In genomic region chr1:45516465-45516864, GRCh38 we compare ENCODE assay signal across 20 cellular contexts. TPM values are rescaled to one million over a fixed set of nuclear protein-coding genes. Genes with fewer than 3 reads are reported as not detected.
DNase-seq lines count a peak whose midpoint lies in the region; ATAC-seq, FAIRE-seq and TF ChIP-seq lines count a peak whose summit lies in the region.
"Had no signal": no experiment of that assay in that cellular context is flagged by ENCODE, and none has a peak within 500 bp of the region (broad histone marks: within the 10 kb centered on the region; RNA-seq: fewer than 3 reads in every experiment).

No MANE protein-coding gene starts in this region.

- POLR2A ChIA-PET in A549 (lab: Yijun Ruan, JAX), result interaction anchor here (1.7 kb wide), 1 partner anchor 35 kb away, joined by 5 read pairs; no protein-coding TSS in a partner anchor

- H3K4me1 ChIP-seq in A549, result peaks cover 64% of the 10 kb centered on the region

- no peak for TF ChIP-seq EP300 in A549 (IDR thresholded peaks at IDR 0.05)

- TF ChIP-seq CTCF in A549 (IDR thresholded peaks at IDR 0.05), result no peak
- no peak for TF ChIP-seq CTCF in Calu3 (IDR thresholded peaks at IDR 0.05; ENCODE audit: unreplicated experiment)
- no peak for TF ChIP-seq CTCF in glutamatergic neuron (IDR thresholded peaks at IDR 0.05; ENCODE audit: partially characterized antibody, unreplicated experiment)

- WGBS in A549 (ENCODE audit: missing lambda C conversion rate), result 38% methylated on average over 4 of the region's 4 CpGs

- ATAC-seq in A549 (no peak), HG02571 (IDR thresholded peaks at IDR 0.05; ENCODE audit: unreplicated experiment) (no peak), GM18909 (IDR thresholded peaks at IDR 0.05; ENCODE audit: poor library complexity, unreplicated experiment) (no peak)
- ATAC-seq in activated T-helper 17 cell treated with anti-CD3 and anti-CD28 coated beads, Interleukin-2, amount 50 U/mL, for 72 hours (replicated peaks), result no peak

- peaks cover 92% of the 10 kb centered on the region for H3K36me3 Mint-ChIP-seq in Calu3 (ENCODE audit: insufficient read depth, unreplicated experiment)
- peaks cover 97% of the 10 kb centered on the region for H3K36me3 Mint-ChIP-seq in activated T-helper 17 cell treated with anti-CD3 and anti-CD28 coated beads, Interleukin-2, amount 50 U/mL, for 72 hours (ENCODE audit: low read depth)
- peaks cover 4% of the 10 kb centered on the region for H3K36me3 Mint-ChIP-seq in glutamatergic neuron (ENCODE audit: unreplicated experiment)

- no peak overlapping the region for H3K27ac Mint-ChIP-seq in Calu3 (ENCODE audit: unreplicated experiment)
- peak overlapping the region; percentile 79 for H3K27ac Mint-ChIP-seq in activated T-helper 17 cell treated with anti-CD3 and anti-CD28 coated beads, Interleukin-2, amount 50 U/mL, for 72 hours
- H3K27ac Mint-ChIP-seq in glutamatergic neuron (ENCODE audit: unreplicated experiment), result peak overlapping the region; percentile 56
- H3K27ac Mint-ChIP-seq: dendritic cell treated with granulocyte-macrophage colony-stimulating factor and Interleukin-4, amounts not matched to agents 40 ng/mL and 50 ng/mL, for 4 days had no signal

- no peak for TF ChIP-seq RAD21 in A549 (conservative IDR thresholded peaks at IDR 0.05 in 1 of 2, IDR thresholded peaks at IDR 0.05 in 1 of 2)

- TF ChIP-seq POLR2A in A549 (IDR thresholded peaks at IDR 0.05; ENCODE audit: low read length), result no peak

- CTCF ChIA-PET in A549 (lab: Yijun Ruan, JAX) (interaction anchor here (0.6 to 2.8 kb wide), 4 partner anchors 9 to 530 kb away, joined by 3 to 29 read pairs (median 9); partner anchors contain the start of gene EIF2B3), Calu3 (lab: Charles Lee) (interaction anchor here (0.8 kb wide), 1 partner anchor 53 kb away, joined by 3 read pairs; no protein-coding TSS in a partner anchor)

- FAIRE-seq in A549 (lab: Jason Lieb, UNC), result no peak
- FAIRE-seq: H1, HTR-8/SVneo, keratinocyte had no signal

- H3K4me1 Mint-ChIP-seq in Calu3 (ENCODE audit: low read depth, unreplicated experiment), result peaks cover 58% of the 10 kb centered on the region
- peaks cover 19% of the 10 kb centered on the region for H3K4me1 Mint-ChIP-seq in activated T-helper 17 cell treated with anti-CD3 and anti-CD28 coated beads, Interleukin-2, amount 50 U/mL, for 72 hours
- peaks cover 39% of the 10 kb centered on the region for H3K4me1 Mint-ChIP-seq in glutamatergic neuron (ENCODE audit: low read depth, unreplicated experiment)

- intact Hi-C loops in Calu3 (cut with micrococcal nuclease; ENCODE audit: unreplicated experiment), result no loop called here

- no peaks in the 10 kb centered on the region for H3K9me3 ChIP-seq in A549
- H3K9me3 ChIP-seq: MG63, right atrium auricular region, testis had no signal

- peak overlapping the region; percentile 76 for H3K4me3 ChIP-seq in A549
- H3K4me3 ChIP-seq: MG63, right atrium auricular region, testis had no signal

- H3K9me3 Mint-ChIP-seq in Calu3 (ENCODE audit: low read depth, unreplicated experiment) (no peaks in the 10 kb centered on the region), glutamatergic neuron (ENCODE audit: unreplicated experiment) (peaks cover 16% of the 10 kb centered on the region)
- no peaks in the 10 kb centered on the region for H3K9me3 Mint-ChIP-seq in activated T-helper 17 cell treated with anti-CD3 and anti-CD28 coated beads, Interleukin-2, amount 50 U/mL, for 72 hours
- H3K9me3 Mint-ChIP-seq: dendritic cell treated with granulocyte-macrophage colony-stimulating factor and Interleukin-4, amounts not matched to agents 40 ng/mL and 50 ng/mL, for 4 days had no signal

- H3K27ac ChIP-seq in A549, result peak overlapping the region in 1 of 2 experiments; percentile 64; a peak in 3 of 6 replicates
- H3K27ac ChIP-seq: right atrium auricular region, testis had no signal

- DNase-seq in A549 (ENCODE audit: low read depth in 1 of 2, low spot score in 1 of 2) (no peak), Calu3 (no peak), glutamatergic neuron (no peak), ecto neural progenitor cell (ENCODE audit: low spot score) (no peak), AML-193 (lab: John Stamatoyannopoulos, UW) (no peak)
- DNase-seq: aorta; GF-D8; MG63; NCI-H1694 treated with DMSO at 0.1 percent for 48 hours; NCI-H345; stimulated activated CD4-positive, alpha-beta T cell treated with anti-CD3 and anti-CD28 coated beads, Interleukin-1b, Interleukin-23, amount 100 ng/mL, for 48 hours; testis had no signal

- no TSS peak for BruUV-seq in Calu3 (replicated peaks; lab: Mats Ljungman, UMichigan)

- H3K27me3 Mint-ChIP-seq in Calu3 (ENCODE audit: unreplicated experiment), result no peaks in the 10 kb centered on the region
- H3K27me3 Mint-ChIP-seq in activated T-helper 17 cell treated with anti-CD3 and anti-CD28 coated beads, Interleukin-2, amount 50 U/mL, for 72 hours, result no peaks in the 10 kb centered on the region
- peaks cover 16% of the 10 kb centered on the region for H3K27me3 Mint-ChIP-seq in glutamatergic neuron (ENCODE audit: unreplicated experiment)
- H3K27me3 Mint-ChIP-seq: dendritic cell treated with granulocyte-macrophage colony-stimulating factor and Interleukin-4, amounts not matched to agents 40 ng/mL and 50 ng/mL, for 4 days had no signal

- peak overlapping the region; percentile 42 for H3K4me3 Mint-ChIP-seq in Calu3 (ENCODE audit: low read depth, unreplicated experiment)
- peak overlapping the region; percentile 5 for H3K4me3 Mint-ChIP-seq in activated T-helper 17 cell treated with anti-CD3 and anti-CD28 coated beads, Interleukin-2, amount 50 U/mL, for 72 hours
- peak overlapping the region; percentile 58 for H3K4me3 Mint-ChIP-seq in glutamatergic neuron (ENCODE audit: unreplicated experiment)
- H3K4me3 Mint-ChIP-seq: dendritic cell treated with granulocyte-macrophage colony-stimulating factor and Interleukin-4, amounts not matched to agents 40 ng/mL and 50 ng/mL, for 4 days had no signal

- H3K4me2 ChIP-seq in A549, result peak overlapping the region; percentile 85

TF ChIP-seq in A549, 52 proteins besides CTCF, POLR2A, EP300 and RAD21 (continues in another document):
- TF ChIP-seq, protein P1, sequence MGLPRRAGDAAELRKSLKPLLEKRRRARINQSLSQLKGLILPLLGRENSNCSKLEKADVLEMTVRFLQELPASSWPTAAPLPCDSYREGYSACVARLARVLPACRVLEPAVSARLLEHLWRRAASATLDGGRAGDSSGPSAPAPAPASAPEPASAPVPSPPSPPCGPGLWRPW (IDR thresholded peaks at IDR 0.05), result no peak
- no peak for TF ChIP-seq BHLHE40 (IDR thresholded peaks at IDR 0.05; ENCODE audit: low read depth, low read length)
- no peak for TF ChIP-seq GATA3 (IDR thresholded peaks at IDR 0.05; ENCODE audit: borderline replicate concordance)
- TF ChIP-seq SREBF2 (IDR thresholded peaks at IDR 0.05), result no peak
- no peak for TF ChIP-seq FOXS1 (CRISPR knock-in tag; IDR thresholded peaks at IDR 0.05)

RNA-seq across cellular contexts. Expression of gene PRDX1, which starts 5.2 kb away (rescaled TPM):
- polyA plus RNA-seq in A549 (2011; rRNA removed), result 2,329 and 2,391 TPM in 2 replicates
- 1,294 and 1,330 TPM in 2 replicates for polyA plus RNA-seq in A549 (2012; cell fraction: cytosol; rRNA removed)
- polyA plus RNA-seq in A549 (2012; cell fraction: nucleus; rRNA removed), result 406 and 749 TPM in 2 replicates
- polyA plus RNA-seq in A549 (2017; fragmentation: RNase III; extraction: RNeasy Plus Mini Kit Qiagen cat#74134 plus additional on column Dnase treatment), result 2,513 to 2,709 TPM (median 2,555 TPM) in 3 replicates
- 487 and 549 TPM in 2 replicates for polyA minus RNA-seq in A549 (2011; rRNA and poly(A)+ RNA removed)
- 686 and 744 TPM in 2 replicates for total RNA-seq in Calu3 (2022)
- 100 to 1,000 TPM; 344 to 571 TPM for total RNA-seq in activated T-helper 17 cell treated with anti-CD3 and anti-CD28 coated beads, Interleukin-2, amount 50 U/mL, for 72 hours
- total RNA-seq in glutamatergic neuron (ENCODE audit: unreplicated experiment), result 1,754 TPM

RNA-seq across cellular contexts. Expression of gene MMACHC, which starts 16.4 kb away (rescaled TPM):
- polyA plus RNA-seq in A549 (2011; rRNA removed), result 2.3 and 2.7 TPM in 2 replicates
- polyA plus RNA-seq in A549 (2012; cell fraction: cytosol; rRNA removed), result 1.3 and 1.4 TPM in 2 replicates
- 1.5 and 1.7 TPM in 2 replicates for polyA plus RNA-seq in A549 (2012; cell fraction: nucleus; rRNA removed)
- 3.0 to 4.0 TPM (median 3.6 TPM) in 3 replicates for polyA plus RNA-seq in A549 (2017; fragmentation: RNase III; extraction: RNeasy Plus Mini Kit Qiagen cat#74134 plus additional on column Dnase treatment)
- 10.8 and 15.0 TPM in 2 replicates for polyA minus RNA-seq in A549 (2011; rRNA and poly(A)+ RNA removed)
- total RNA-seq in Calu3 (2022), result 13.6 and 15.5 TPM in 2 replicates
- total RNA-seq in activated T-helper 17 cell treated with anti-CD3 and anti-CD28 coated beads, Interleukin-2, amount 50 U/mL, for 72 hours, result 1 to 10 TPM; 3.7 to 4.9 TPM
- 2.5 TPM for total RNA-seq in glutamatergic neuron (ENCODE audit: unreplicated experiment)

RNA-seq across cellular contexts. Expression of gene CCDC163, which starts 16.6 kb away (rescaled TPM):
- polyA plus RNA-seq in A549 (2011; rRNA removed), result 4.0 and 5.3 TPM in 2 replicates
- 1.8 and 2.0 TPM in 2 replicates for polyA plus RNA-seq in A549 (2012; cell fraction: cytosol; rRNA removed)
- polyA plus RNA-seq in A549 (2012; cell fraction: nucleus; rRNA removed), result 3.0 and 4.2 TPM in 2 replicates
- 1.8 to 2.6 TPM (median 2.4 TPM) in 3 replicates for polyA plus RNA-seq in A549 (2017; fragmentation: RNase III; extraction: RNeasy Plus Mini Kit Qiagen cat#74134 plus additional on column Dnase treatment)
- 2.9 and 3.4 TPM in 2 replicates for polyA minus RNA-seq in A549 (2011; rRNA and poly(A)+ RNA removed)
- total RNA-seq in Calu3 (2022), result 4.9 and 6.0 TPM in 2 replicates
- total RNA-seq in activated T-helper 17 cell treated with anti-CD3 and anti-CD28 coated beads, Interleukin-2, amount 50 U/mL, for 72 hours, result 1 to 10 TPM; 3.4 TPM
- 9.8 TPM for total RNA-seq in glutamatergic neuron (ENCODE audit: unreplicated experiment)

RNA-seq across cellular contexts. Expression of gene TESK2, which starts 25.5 kb away (rescaled TPM):
- polyA plus RNA-seq in A549 (2011; rRNA removed) (0.48 and 0.58 TPM in 2 replicates), A549 (2017; fragmentation: RNase III; extraction: RNeasy Plus Mini Kit Qiagen cat#74134 plus additional on column Dnase treatment) (0.22 to 0.28 TPM (median 0.26 TPM) in 3 replicates)
- 0.26 and 0.27 TPM in 2 replicates for polyA plus RNA-seq in A549 (2012; cell fraction: cytosol; rRNA removed)
- polyA plus RNA-seq in A549 (2012; cell fraction: nucleus; rRNA removed), result 0.49 and 0.53 TPM in 2 replicates
- polyA minus RNA-seq in A549 (2011; rRNA and poly(A)+ RNA removed), result 0.49 and 0.58 TPM in 2 replicates
- total RNA-seq in Calu3 (2022) (1.8 and 2.3 TPM in 2 replicates), glutamatergic neuron (ENCODE audit: unreplicated experiment) (3.3 TPM)
- total RNA-seq in activated T-helper 17 cell treated with anti-CD3 and anti-CD28 coated beads, Interleukin-2, amount 50 U/mL, for 72 hours, result 1 to 10 TPM; 2.7 to 8.9 TPM

RNA-seq across cellular contexts. Expression of gene AKR1A1, which starts 34.2 kb away (rescaled TPM):
- polyA plus RNA-seq in A549 (2011; rRNA removed) (110 and 139 TPM in 2 replicates), A549 (2017; fragmentation: RNase III; extraction: RNeasy Plus Mini Kit Qiagen cat#74134 plus additional on column Dnase treatment) (77.3 to 92.8 TPM (median 89.0 TPM) in 3 replicates)
- 116 and 122 TPM in 2 replicates for polyA plus RNA-seq in A549 (2012; cell fraction: cytosol; rRNA removed)
- 105 and 119 TPM in 2 replicates for polyA plus RNA-seq in A549 (2012; cell fraction: nucleus; rRNA removed)
- 110 and 117 TPM in 2 replicates for polyA minus RNA-seq in A549 (2011; rRNA and poly(A)+ RNA removed)
- total RNA-seq in Calu3 (2022) (111 and 119 TPM in 2 replicates), glutamatergic neuron (ENCODE audit: unreplicated experiment) (182 TPM)
- total RNA-seq in activated T-helper 17 cell treated with anti-CD3 and anti-CD28 coated beads, Interleukin-2, amount 50 U/mL, for 72 hours, result 100 to 1,000 TPM; 121 to 151 TPM

Comparison
In these comparisons a context has a peak if more than half of its experiments do, and no peak if none do; other contexts are left out.
1. H3K4me3 Mint-ChIP-seq: peak in every context shown above with its lines; median percentile 58 in glutamatergic neuron; 42 in Calu3; 5 in activated T-helper 17 cell treated with anti-CD3 and anti-CD28 coated beads, Interleukin-2, amount 50 U/mL, for 72 hours.